2 cellular contexts compared by ENCODE assay signal in genomic region chr3:29759443-29760033, GRCh38.
TF ChIP-seq lines count a peak whose summit lies in the region.

No MANE protein-coding gene starts in this region.

TF ChIP-seq in liver, 16 proteins besides CTCF, POLR2A, EP300 and RAD21 (continued from another document):
- no peak for TF ChIP-seq ATF3 (IDR thresholded peaks at IDR 0.05)
- TF ChIP-seq ZBTB33 (IDR thresholded peaks at IDR 0.05) = no peak
- TF ChIP-seq JUND (IDR thresholded peaks at IDR 0.05) = no peak
- no peak for TF ChIP-seq EGR1 (IDR thresholded peaks at IDR 0.05; ENCODE audit: low read depth in 2 of 2)
- TF ChIP-seq HNF4G (IDR thresholded peaks at IDR 0.05) = no peak

TF ChIP-seq in HepG2, 621 proteins besides CTCF, POLR2A, EP300 and RAD21 (continued from another document):
- no peak for TF ChIP-seq PAXIP1 (CRISPR knock-in tag; conservative IDR thresholded peaks at IDR 0.05)
TF ChIP-seq in HepG2: peak in this region for 0.
